ENCODE assay signal across 18 cellular contexts in the genomic region with DNA sequence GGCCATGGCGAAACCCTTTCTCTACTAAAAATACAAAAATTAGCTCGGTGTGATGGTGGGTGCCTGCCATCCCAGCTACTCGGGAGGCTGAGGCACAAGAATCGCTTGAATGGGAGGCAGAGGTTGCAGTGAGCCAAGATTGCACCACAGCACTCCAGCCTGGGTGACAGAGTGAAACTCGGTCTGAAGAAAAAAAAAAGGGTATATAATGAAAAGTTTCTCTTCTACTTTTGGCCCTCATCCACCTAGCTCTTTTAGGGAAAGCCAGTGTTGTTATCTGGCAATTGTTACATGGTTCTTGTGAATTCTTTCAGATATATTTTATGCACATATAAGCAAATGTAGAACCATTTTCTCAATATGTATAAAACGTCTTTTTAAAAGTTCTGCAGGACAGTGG. TPM values are rescaled to one million over a fixed set of nuclear protein-coding genes. Genes with fewer than 3 reads are reported as not detected.
A peak's percentile ranks its signal among the peaks of the same experiment; 100 is the strongest.
DNase-seq lines count a peak whose midpoint lies in the region; ATAC-seq and TF ChIP-seq lines count a peak whose summit lies in the region.
"Had no signal": no experiment of that assay in that cellular context is flagged by ENCODE, and none has a peak within 500 bp of the region (broad histone marks: within the 10 kb centered on the region; RNA-seq: fewer than 3 reads in every experiment).

No MANE protein-coding gene starts in this region.

- no peak for TF ChIP-seq POLR2A in spleen (IDR thresholded peaks at IDR 0.05)

- H3K27ac ChIP-seq in spleen, result no peak overlapping the region
- H3K27ac ChIP-seq: 22Rv1, C4-2B had no signal

- DNase-seq in activated CD4-positive, alpha-beta T cell treated with anti-CD3 and anti-CD28 coated beads for 36 hours, result no peak
- no peak for DNase-seq in activated CD4-positive, alpha-beta T cell treated with anti-CD3 and anti-CD28 coated beads for 48 hours
- DNase-seq in adipocyte (ENCODE audit: low read depth), result no peak
- peak; percentile 33 for DNase-seq in fibroblast of peridontal ligament (ENCODE audit: extremely low read depth)
- no peak for DNase-seq in stimulated activated CD4-positive, alpha-beta T cell treated with anti-CD3 and anti-CD28 coated beads, Interleukin-15, amount 100 ng/mL, for 24 hours
- no peak for DNase-seq in spleen
- DNase-seq: AML-193, DMS79, KG1, NCI-H1417, NCI-H187 treated with DMSO at 0.1 percent for 48 hours, NCI-H510A treated with DMSO at 0.1 percent for 48 hours, NCI-H774, OCI-M1 had no signal

- H3K4me3 ChIP-seq in adipocyte (ENCODE audit: low read length) (peak overlapping the region; percentile 13), spleen (no peak overlapping the region)

- H3K36me3 Mint-ChIP-seq in activated CD4-positive, alpha-beta T cell treated with anti-CD3 and anti-CD28 coated beads for 36 hours (ENCODE audit: low read depth), result peaks cover 30% of the 10 kb centered on the region
- H3K36me3 Mint-ChIP-seq in nephron (ENCODE audit: low read depth), result no peaks in the 10 kb centered on the region

- H3K4me3 Mint-ChIP-seq in activated CD4-positive, alpha-beta T cell treated with anti-CD3 and anti-CD28 coated beads for 36 hours, result no peak overlapping the region
- H3K4me3 Mint-ChIP-seq in nephron, result no peak overlapping the region

- peaks cover 18% of the 10 kb centered on the region for H3K4me1 ChIP-seq in adipocyte (ENCODE audit: control insufficient read depth, insufficient read depth, low read length)
- peaks cover 0 to 17% (median 0%) of the 10 kb centered on the region in 6 donors for H3K4me1 ChIP-seq in spleen

- no peak for ATAC-seq in activated CD4-positive, alpha-beta T cell treated with anti-CD3 and anti-CD28 coated beads for 36 hours
- ATAC-seq in activated CD4-positive, CD25-positive, alpha-beta regulatory T cell treated with anti-CD3 and anti-CD28 coated beads, Interleukin-2, amount 50 U/mL, for 24 hours, result no peak

- CTCF ChIA-PET in activated CD4-positive, alpha-beta T cell treated with anti-CD3 and anti-CD28 coated beads for 36 hours (lab: Charles Lee), result interaction anchor here (0.6 kb wide), 1 partner anchor 15 kb away, joined by 4 read pairs; no protein-coding TSS in a partner anchor

- peaks cover 55% of the 10 kb centered on the region for H3K4me1 Mint-ChIP-seq in activated CD4-positive, alpha-beta T cell treated with anti-CD3 and anti-CD28 coated beads for 36 hours
- peaks cover 13% of the 10 kb centered on the region for H3K4me1 Mint-ChIP-seq in nephron

- H3K27me3 Mint-ChIP-seq in activated CD4-positive, alpha-beta T cell treated with anti-CD3 and anti-CD28 coated beads for 36 hours, result no peaks in the 10 kb centered on the region
- no peaks in the 10 kb centered on the region for H3K27me3 Mint-ChIP-seq in nephron (ENCODE audit: low read depth)

- POLR2A ChIA-PET in activated CD4-positive, alpha-beta T cell treated with anti-CD3 and anti-CD28 coated beads for 36 hours (lab: Charles Lee), result interaction anchor here (1.2 kb wide), 1 partner anchor 93 kb away, joined by 3 read pairs; no protein-coding TSS in a partner anchor

- no peaks in the 10 kb centered on the region for H3K36me3 ChIP-seq in adipocyte (ENCODE audit: control insufficient read depth, insufficient read depth, low read length, severe bottlenecking)
- no peaks in the 10 kb centered on the region for H3K36me3 ChIP-seq in spleen

- WGBS in spleen, 5 donors, result 73 to 87% (median 77%) methylated on average over 6 of the region's 6 CpGs

- no peaks in the 10 kb centered on the region for H3K9me3 ChIP-seq in adipocyte (ENCODE audit: control insufficient read depth, low read length)
- H3K9me3 ChIP-seq in spleen, result no peaks in the 10 kb centered on the region

- TF ChIP-seq CTCF in nephron (IDR thresholded peaks at IDR 0.05; ENCODE audit: unreplicated experiment in 3 of 3), result no peak
- no peak for TF ChIP-seq CTCF in spleen (IDR thresholded peaks at IDR 0.05 in 8 of 11, conservative IDR thresholded peaks at IDR 0.05 in 3 of 11)

- peak overlapping the region; percentile 42 for H3K27ac Mint-ChIP-seq in activated CD4-positive, alpha-beta T cell treated with anti-CD3 and anti-CD28 coated beads for 36 hours
- H3K27ac Mint-ChIP-seq in nephron, result peak overlapping the region in 2 of 3 experiments; percentile 30 to 32

- no peaks in the 10 kb centered on the region for H3K9me3 Mint-ChIP-seq in activated CD4-positive, alpha-beta T cell treated with anti-CD3 and anti-CD28 coated beads for 36 hours (ENCODE audit: low read depth)
- no peaks in the 10 kb centered on the region for H3K9me3 Mint-ChIP-seq in nephron

- H3K27me3 ChIP-seq in adipocyte (replicated peaks; ENCODE audit: control insufficient read depth, insufficient read depth, low read length), result no peaks in the 10 kb centered on the region
- no peaks in the 10 kb centered on the region for H3K27me3 ChIP-seq in spleen (replicated peaks in 1 of 7)

- intact Hi-C loops in activated CD4-positive, alpha-beta T cell treated with anti-CD3 and anti-CD28 coated beads for 36 hours (cut with DNase I, micrococcal nuclease), result no loop called here
- intact Hi-C loops in spleen (cut with DNase I; ENCODE audit: low total_unique reads), result no loop called here

- no peak overlapping the region for H3K9ac ChIP-seq in adipocyte (ENCODE audit: low read length)

RNA-seq across cellular contexts. Expression of gene KIF3B, which starts 19.0 kb away (rescaled TPM):
- 10 to 100 TPM; 39.9 to 40.7 TPM for total RNA-seq in activated CD4-positive, alpha-beta T cell treated with anti-CD3 and anti-CD28 coated beads for 36 hours
- total RNA-seq in spleen, result 10 to 100 TPM; 19.2 to 25.9 (median 23.9) TPM
- polyA plus RNA-seq in spleen, result 1 to 10 TPM; 3.8 to 7.3 (median 4.7) TPM
